ENCODE assay signal across 12 cellular contexts in genomic region chr16:84928679-84929420, GRCh38.
A peak's percentile ranks its signal among the peaks of the same experiment; 100 is the strongest.
DNase-seq lines count a peak whose midpoint lies in the region; ATAC-seq and TF ChIP-seq lines count a peak whose summit lies in the region.
"Had no signal": no experiment of that assay in that cellular context is flagged by ENCODE, and none has a peak within 500 bp of the region (broad histone marks: within the 10 kb centered on the region; RNA-seq: fewer than 3 reads in every experiment).

No MANE protein-coding gene starts in this region.

- TF ChIP-seq CTCF in fibroblast of the aortic adventitia (IDR thresholded peaks at IDR 0.05; ENCODE audit: insufficient read depth, low read length) (peak; percentile 38), ovary (IDR thresholded peaks at IDR 0.05) (no peak)

- no peaks in the 10 kb centered on the region for H3K36me3 Mint-ChIP-seq in activated naive CD4-positive, alpha-beta T cell treated with anti-CD3 and anti-CD28 coated beads, Interleukin-2, amount 50 U/mL, for 72 hours
- H3K36me3 Mint-ChIP-seq: activated naive CD8-positive, alpha-beta T cell treated with anti-CD3 and anti-CD28 coated beads for 36 hours had no signal

- intact Hi-C loops in ovary (cut with DNase I) = loop anchor here in 1 of 4 donors (5.0 kb wide), 1 partner anchor 92 kb away; no protein-coding TSS in a partner anchor

- H3K9me3 ChIP-seq in ovary = no peaks in the 10 kb centered on the region
- H3K9me3 ChIP-seq: SK-N-SH had no signal

- no peak overlapping the region for H3K27ac Mint-ChIP-seq in activated naive CD4-positive, alpha-beta T cell treated with anti-CD3 and anti-CD28 coated beads, Interleukin-2, amount 50 U/mL, for 72 hours

- WGBS in ovary, 3 donors = 10 to 17% (median 12%) methylated on average over 16 of the region's 16 CpGs

- no peak for ATAC-seq in activated naive CD4-positive, alpha-beta T cell treated with anti-CD3 and anti-CD28 coated beads, Interleukin-2, amount 50 U/mL, for 72 hours
- ATAC-seq in GM21381 (IDR thresholded peaks at IDR 0.05; ENCODE audit: unreplicated experiment) (no peak), GM18511 (IDR thresholded peaks at IDR 0.05; ENCODE audit: unreplicated experiment) (no peak)

- H3K4me3 ChIP-seq in fibroblast of the aortic adventitia (ENCODE audit: low read depth, low read length) = no peak overlapping the region
- H3K4me3 ChIP-seq in ovary = no peak overlapping the region

- no peaks in the 10 kb centered on the region for H3K9me3 Mint-ChIP-seq in activated naive CD4-positive, alpha-beta T cell treated with anti-CD3 and anti-CD28 coated beads, Interleukin-2, amount 50 U/mL, for 72 hours
- H3K9me3 Mint-ChIP-seq: activated naive CD8-positive, alpha-beta T cell treated with anti-CD3 and anti-CD28 coated beads for 36 hours had no signal

- H3K27ac ChIP-seq in ovary = peak overlapping the region; percentile 36 to 69

- no peaks in the 10 kb centered on the region for H3K27me3 ChIP-seq in ovary

- peaks cover 40% of the 10 kb centered on the region for H3K4me1 ChIP-seq in ovary (ENCODE audit: insufficient read depth)

- H3K36me3 ChIP-seq in ovary = no peaks in the 10 kb centered on the region

- no peak for TF ChIP-seq EP300 in ovary (IDR thresholded peaks at IDR 0.05)

- DNase-seq in A172 (ENCODE audit: low spot score) = peak; percentile 57
- peak; percentile 68 for DNase-seq in NCI-H2227 (lab: John Stamatoyannopoulos, UW; ENCODE audit: unreplicated experiment)
- DNase-seq in fibroblast of the aortic adventitia (ENCODE audit: low read depth) = peak; percentile 85
- DNase-seq in ovary = peak; percentile 75 to 86 (median 80)
- no peak for DNase-seq in NCI-H1105 treated with DMSO at 0.1 percent for 48 hours (lab: John Stamatoyannopoulos, UW)
- no peak for DNase-seq in activated naive CD4-positive, alpha-beta T cell treated with anti-CD3 and anti-CD28 coated beads, Interleukin-2, amount 50 U/mL, for 72 hours (ENCODE audit: low spot score in 2 of 2)
- DNase-seq: activated CD4-positive, alpha-beta T cell treated with anti-CD3 and anti-CD28 coated beads, Interleukin-2, amount 50 U/mL, for 1 hour; AML-193; SK-N-SH had no signal

- no peak for TF ChIP-seq POLR2A in ovary (IDR thresholded peaks at IDR 0.05)

Comparison
In these comparisons a context has a peak if more than half of its experiments do, and no peak if none do; other contexts are left out.
1. DNase-seq: peak in A172 (single experiment), NCI-H2227 (single experiment), fibroblast of the aortic adventitia (single experiment) and ovary (5 of 5); none in NCI-H1105 treated with DMSO at 0.1 percent for 48 hours (single experiment) and activated naive CD4-positive, alpha-beta T cell treated with anti-CD3 and anti-CD28 coated beads, Interleukin-2, amount 50 U/mL, for 72 hours (0 of 2).